Comparison of ENCODE assay signal across 1 cellular context in genomic region chr12:101459642-101460346, GRCh38.
A peak's percentile ranks its signal among the peaks of the same experiment; 100 is the strongest.
TF ChIP-seq lines count a peak whose summit lies in the region.

No MANE protein-coding gene starts in this region.

TF ChIP-seq in HepG2, 621 proteins besides CTCF, POLR2A, EP300 and RAD21 (continued from another document and continues in another):
- TF ChIP-seq ARID5B (CRISPR knock-in tag; IDR thresholded peaks at IDR 0.05) (peak; percentile 89), ZZZ3 (CRISPR knock-in tag; IDR thresholded peaks at IDR 0.05; ENCODE audit: borderline replicate concordance) (no peak), ZNF282 (IDR thresholded peaks at IDR 0.05; ENCODE audit: partially characterized antibody) (no peak), ZNF850 (CRISPR knock-in tag; conservative IDR thresholded peaks at IDR 0.05) (no peak), TGIF2 (CRISPR knock-in tag; IDR thresholded peaks at IDR 0.05) (no peak), ZNF530 (CRISPR knock-in tag; IDR thresholded peaks at IDR 0.05; ENCODE audit: low read depth) (no peak), HDAC6 (IDR thresholded peaks at IDR 0.05; ENCODE audit: low read depth, low read length) (no peak), ZBTB21 (CRISPR knock-in tag; IDR thresholded peaks at IDR 0.05) (no peak), SETDB1 (CRISPR knock-in tag; IDR thresholded peaks at IDR 0.05; ENCODE audit: borderline replicate concordance) (no peak), TAF1 (CRISPR knock-in tag; IDR thresholded peaks at IDR 0.05) (no peak), ZNF891 (CRISPR knock-in tag; IDR thresholded peaks at IDR 0.05) (no peak), EED (CRISPR knock-in tag; IDR thresholded peaks at IDR 0.05) (no peak), ZBTB20 (CRISPR knock-in tag; IDR thresholded peaks at IDR 0.05; ENCODE audit: borderline replicate concordance, low read depth) (no peak), TBX3 (IDR thresholded peaks at IDR 0.05; ENCODE audit: borderline replicate concordance) (peak; percentile 10; the same call in 1 of the 2 replicates), ZFX (CRISPR knock-in tag; IDR thresholded peaks at IDR 0.05; ENCODE audit: low read depth) (peak; percentile 58; the same call in 1 of the 2 replicates), MYPOP (CRISPR knock-in tag; IDR thresholded peaks at IDR 0.05) (no peak), ZNF331 (CRISPR knock-in tag; IDR thresholded peaks at IDR 0.05) (peak; percentile 30; the same call in 1 of the 2 replicates), ZNF431 (CRISPR knock-in tag; IDR thresholded peaks at IDR 0.05; ENCODE audit: borderline replicate concordance, low read depth) (no peak), NFRKB (IDR thresholded peaks at IDR 0.05) (no peak), FOXP1 (IDR thresholded peaks at IDR 0.05) (no peak), FOXP1 (CRISPR knock-in tag; IDR thresholded peaks at IDR 0.05) (peak; percentile 77), ZNF781 (CRISPR knock-in tag; IDR thresholded peaks at IDR 0.05; ENCODE audit: borderline replicate concordance, not compliant biosample characterization) (no peak), ZSCAN9 (CRISPR knock-in tag; IDR thresholded peaks at IDR 0.05; ENCODE audit: borderline replicate concordance) (no peak), ZNF362 (CRISPR knock-in tag; IDR thresholded peaks at IDR 0.05; ENCODE audit: borderline replicate concordance) (no peak), DZIP1 (CRISPR knock-in tag; IDR thresholded peaks at IDR 0.05) (no peak), SIX4 (CRISPR knock-in tag; IDR thresholded peaks at IDR 0.05) (0 out of 2 replicates have a peak, but pooled peaks have one; percentile 31), ZIK1 (CRISPR knock-in tag; IDR thresholded peaks at IDR 0.05; ENCODE audit: borderline replicate concordance, low read depth) (no peak), E2F5 (CRISPR knock-in tag; conservative IDR thresholded peaks at IDR 0.05) (no peak), TFE3 (CRISPR knock-in tag; IDR thresholded peaks at IDR 0.05) (peak; percentile 34; the same call in 1 of the 2 replicates), MIXL1 (CRISPR knock-in tag; IDR thresholded peaks at IDR 0.05) (0 out of 2 replicates have a peak, but pooled peaks have one; percentile 33), ZNF260 (CRISPR knock-in tag; IDR thresholded peaks at IDR 0.05; ENCODE audit: borderline replicate concordance, low read depth) (no peak), KAT8 (CRISPR knock-in tag; IDR thresholded peaks at IDR 0.05) (0 out of 2 replicates have a peak, but pooled peaks have one; percentile 19), DR1 (CRISPR knock-in tag; IDR thresholded peaks at IDR 0.05) (no peak), ATF4 (CRISPR knock-in tag; IDR thresholded peaks at IDR 0.05) (peak in 1 of 2 experiments; percentile 72; a peak in 2 of 4 replicates), ZC3H4 (CRISPR knock-in tag; IDR thresholded peaks at IDR 0.05; ENCODE audit: borderline replicate concordance) (no peak), PHF5A (CRISPR knock-in tag; IDR thresholded peaks at IDR 0.05; ENCODE audit: low read depth, unreplicated experiment) (peak; percentile 46), GATAD2A (CRISPR knock-in tag; IDR thresholded peaks at IDR 0.05) (peak; percentile 71), IKZF5 (CRISPR knock-in tag; IDR thresholded peaks at IDR 0.05) (peak; percentile 59; the same call in 1 of the 2 replicates), REL (CRISPR knock-in tag; conservative IDR thresholded peaks at IDR 0.05) (no peak), SOX5 (CRISPR knock-in tag; IDR thresholded peaks at IDR 0.05; ENCODE audit: borderline replicate concordance) (peak; percentile 93), FOXA1 (IDR thresholded peaks at IDR 0.05) (no peak), FOXA1 (CRISPR knock-in tag; IDR thresholded peaks at IDR 0.05) (peak; percentile 85), THAP11 (CRISPR knock-in tag; IDR thresholded peaks at IDR 0.05) (peak; percentile 46; the same call in 1 of the 2 replicates), TEAD2 (CRISPR knock-in tag; IDR thresholded peaks at IDR 0.05) (no peak), KLF12 (CRISPR knock-in tag; IDR thresholded peaks at IDR 0.05; ENCODE audit: borderline replicate concordance) (no peak), KLF6 (CRISPR knock-in tag; IDR thresholded peaks at IDR 0.05) (no peak), MXD3 (CRISPR knock-in tag; IDR thresholded peaks at IDR 0.05) (no peak), ZHX1 (CRISPR knock-in tag; IDR thresholded peaks at IDR 0.05; ENCODE audit: low read depth) (no peak)
